10 cellular contexts compared by ENCODE assay signal in the genomic region with DNA sequence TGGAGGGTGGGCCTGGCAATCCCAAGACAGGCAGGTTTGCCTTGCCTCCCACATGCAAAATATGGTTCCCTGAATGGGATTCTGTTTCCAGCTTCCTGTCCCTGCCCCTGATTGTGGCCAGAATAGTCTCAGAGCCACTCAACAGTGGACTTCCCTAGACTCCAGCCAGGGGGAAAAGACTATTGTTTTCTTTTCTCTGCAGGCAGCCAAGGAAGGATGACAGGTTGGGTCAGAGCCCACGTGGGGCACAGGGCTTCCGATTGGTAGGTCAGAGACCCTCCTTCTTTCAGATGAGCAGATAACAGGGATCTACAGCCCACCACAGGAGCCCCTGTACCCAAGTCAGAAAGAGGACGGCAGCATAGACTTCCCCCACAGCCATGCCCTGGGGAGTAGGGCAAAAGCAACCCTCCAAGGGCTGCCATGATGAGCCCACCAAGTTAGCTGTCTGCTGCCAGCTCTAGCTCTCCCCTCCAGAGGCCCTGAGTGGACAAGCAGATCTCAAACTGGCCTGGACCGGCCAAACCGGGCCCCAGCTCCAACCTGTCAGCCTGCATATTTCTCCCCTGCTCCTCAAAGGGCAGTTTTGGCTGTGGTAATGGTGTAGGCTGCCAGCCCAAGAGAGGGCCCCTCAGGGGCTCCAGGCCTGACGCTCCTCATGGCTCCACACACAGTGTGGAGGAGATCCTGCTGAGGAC. TPM values are rescaled to one million over a fixed set of nuclear protein-coding genes. Genes with fewer than 3 reads are reported as not detected.
DNase-seq lines count a peak whose midpoint lies in the region; ATAC-seq and TF ChIP-seq lines count a peak whose summit lies in the region.
"Had no signal": no experiment of that assay in that cellular context is flagged by ENCODE, and none has a peak within 500 bp of the region (broad histone marks: within the 10 kb centered on the region; RNA-seq: fewer than 3 reads in every experiment).

No MANE protein-coding gene starts in this region.

- H3K4me1 Mint-ChIP-seq in T-helper 2 cell treated with Interferon-gamma antibody and Interleukin-4, amounts not matched to agents 5 μg/mL and 100 μg/mL, for 36 hours (ENCODE audit: low read depth): peaks cover 58% of the 10 kb centered on the region
- peaks cover 71% of the 10 kb centered on the region for H3K4me1 Mint-ChIP-seq in activated CD8-positive, alpha-beta T cell treated with anti-CD3 and anti-CD28 coated beads for 36 hours (ENCODE audit: low read depth)
- H3K4me1 Mint-ChIP-seq in stimulated activated naive B cell treated with anti-CD40 and anti-IgM and Interleukin-4, amounts not matched to agents 10 μg/mL and 1 μg/mL and 100 μg/mL, for 72 hours: peaks cover 40 to 71% of the 10 kb centered on the region in 2 donors

- no peak for DNase-seq in T-helper 2 cell treated with Interferon-gamma antibody and Interleukin-4, amounts not matched to agents 5 μg/mL and 100 μg/mL, for 36 hours (ENCODE audit: low spot score)
- DNase-seq in T-helper 2 cell (no peak), iPS-NIHi11 (ENCODE audit: low spot score) (peak; percentile 53), NCI-H1694 treated with DMSO at 0.1 percent for 48 hours (lab: John Stamatoyannopoulos, UW) (no peak), erythroblast (lab: John Stamatoyannopoulos, UW) (no peak)
- no peak for DNase-seq in activated CD8-positive, alpha-beta T cell treated with anti-CD3 and anti-CD28 coated beads for 36 hours
- no peak for DNase-seq in stimulated activated naive B cell treated with anti-CD40 and anti-IgM and Interleukin-4, amounts not matched to agents 10 μg/mL and 1 μg/mL and 100 μg/mL, for 72 hours
- DNase-seq: activated CD4-positive, alpha-beta T cell treated with anti-CD3 and anti-CD28 coated beads for 1 hour; body of pancreas had no signal

- peak overlapping the region; percentile 82 for H3K27ac Mint-ChIP-seq in T-helper 2 cell treated with Interferon-gamma antibody and Interleukin-4, amounts not matched to agents 5 μg/mL and 100 μg/mL, for 36 hours
- H3K27ac Mint-ChIP-seq in activated CD8-positive, alpha-beta T cell treated with anti-CD3 and anti-CD28 coated beads for 36 hours: peak overlapping the region; percentile 77
- H3K27ac Mint-ChIP-seq in stimulated activated naive B cell treated with anti-CD40 and anti-IgM and Interleukin-4, amounts not matched to agents 10 μg/mL and 1 μg/mL and 100 μg/mL, for 72 hours: peak overlapping the region; percentile 42

- no peak for TF ChIP-seq CTCF in activated CD8-positive, alpha-beta T cell treated with anti-CD3 and anti-CD28 coated beads for 36 hours (IDR thresholded peaks at IDR 0.05)

- no peak for ATAC-seq in activated CD8-positive, alpha-beta T cell treated with anti-CD3 and anti-CD28 coated beads for 36 hours
- no peak for ATAC-seq in stimulated activated naive B cell treated with anti-CD40 and anti-IgM and Interleukin-4, amounts not matched to agents 10 μg/mL and 1 μg/mL and 100 μg/mL, for 72 hours (replicated peaks)
- no peak for ATAC-seq in GM21619 (IDR thresholded peaks at IDR 0.05; ENCODE audit: unreplicated experiment)
- ATAC-seq: body of pancreas had no signal

- no peak for TF ChIP-seq POLR2A in erythroblast (IDR thresholded peaks at IDR 0.05; ENCODE audit: low read length)

- no peaks in the 10 kb centered on the region for H3K9me3 Mint-ChIP-seq in T-helper 2 cell treated with Interferon-gamma antibody and Interleukin-4, amounts not matched to agents 5 μg/mL and 100 μg/mL, for 36 hours
- no peaks in the 10 kb centered on the region for H3K9me3 Mint-ChIP-seq in activated CD8-positive, alpha-beta T cell treated with anti-CD3 and anti-CD28 coated beads for 36 hours
- H3K9me3 Mint-ChIP-seq in stimulated activated naive B cell treated with anti-CD40 and anti-IgM and Interleukin-4, amounts not matched to agents 10 μg/mL and 1 μg/mL and 100 μg/mL, for 72 hours: no peaks in the 10 kb centered on the region

- POLR2A ChIA-PET in activated CD8-positive, alpha-beta T cell treated with anti-CD3 and anti-CD28 coated beads for 36 hours (lab: Charles Lee): interaction anchor here (0.6 to 33.3 kb wide), 6 partner anchors 14 to 125 kb away, joined by 3 to 949 read pairs (median 4); a partner anchor contains a TSS

- no peaks in the 10 kb centered on the region for H3K27me3 Mint-ChIP-seq in T-helper 2 cell treated with Interferon-gamma antibody and Interleukin-4, amounts not matched to agents 5 μg/mL and 100 μg/mL, for 36 hours (ENCODE audit: low read depth)
- H3K27me3 Mint-ChIP-seq in activated CD8-positive, alpha-beta T cell treated with anti-CD3 and anti-CD28 coated beads for 36 hours: no peaks in the 10 kb centered on the region
- no peaks in the 10 kb centered on the region for H3K27me3 Mint-ChIP-seq in stimulated activated naive B cell treated with anti-CD40 and anti-IgM and Interleukin-4, amounts not matched to agents 10 μg/mL and 1 μg/mL and 100 μg/mL, for 72 hours

- peak overlapping the region; percentile 77 for H3K4me3 Mint-ChIP-seq in T-helper 2 cell treated with Interferon-gamma antibody and Interleukin-4, amounts not matched to agents 5 μg/mL and 100 μg/mL, for 36 hours
- peak overlapping the region; percentile 70 for H3K4me3 Mint-ChIP-seq in activated CD8-positive, alpha-beta T cell treated with anti-CD3 and anti-CD28 coated beads for 36 hours
- H3K4me3 Mint-ChIP-seq in stimulated activated naive B cell treated with anti-CD40 and anti-IgM and Interleukin-4, amounts not matched to agents 10 μg/mL and 1 μg/mL and 100 μg/mL, for 72 hours: no peak overlapping the region

- H3K36me3 Mint-ChIP-seq in T-helper 2 cell treated with Interferon-gamma antibody and Interleukin-4, amounts not matched to agents 5 μg/mL and 100 μg/mL, for 36 hours (ENCODE audit: low read depth): peaks cover 24% of the 10 kb centered on the region
- H3K36me3 Mint-ChIP-seq in activated CD8-positive, alpha-beta T cell treated with anti-CD3 and anti-CD28 coated beads for 36 hours (ENCODE audit: low read depth): peaks cover 18% of the 10 kb centered on the region
- peaks cover 49 to 59% of the 10 kb centered on the region in 2 donors for H3K36me3 Mint-ChIP-seq in stimulated activated naive B cell treated with anti-CD40 and anti-IgM and Interleukin-4, amounts not matched to agents 10 μg/mL and 1 μg/mL and 100 μg/mL, for 72 hours

- intact Hi-C loops in activated CD8-positive, alpha-beta T cell treated with anti-CD3 and anti-CD28 coated beads for 36 hours (cut with micrococcal nuclease): no loop called here

- CTCF ChIA-PET in activated CD8-positive, alpha-beta T cell treated with anti-CD3 and anti-CD28 coated beads for 36 hours (lab: Charles Lee): interaction anchor here (0.7 to 11.9 kb wide), 19 partner anchors 8 to 229 kb away, joined by 3 to 223 read pairs (median 6); a partner anchor contains a TSS

RNA-seq across cellular contexts. Expression of a gene that starts 6.3 kb away (rescaled TPM):
- 1 to 10 TPM; 2.0 TPM for total RNA-seq in activated CD8-positive, alpha-beta T cell treated with anti-CD3 and anti-CD28 coated beads for 36 hours

RNA-seq across cellular contexts. Expression of a gene that starts 19.9 kb away (rescaled TPM):
- total RNA-seq in activated CD8-positive, alpha-beta T cell treated with anti-CD3 and anti-CD28 coated beads for 36 hours: 100 to 1,000 TPM; 137 TPM

RNA-seq across cellular contexts. Expression of a gene that starts 21.1 kb away (rescaled TPM):
- total RNA-seq in activated CD8-positive, alpha-beta T cell treated with anti-CD3 and anti-CD28 coated beads for 36 hours: 10 to 100 TPM; 54.3 to 54.6 TPM

RNA-seq across cellular contexts. Expression of a gene that starts 26.5 kb away (rescaled TPM):
- total RNA-seq in activated CD8-positive, alpha-beta T cell treated with anti-CD3 and anti-CD28 coated beads for 36 hours: 100 to 1,000 TPM in 1 of 2 experiments, 10 to 100 TPM in 1; 94.3 to 100 TPM

RNA-seq across cellular contexts. Expression of a gene that starts 59.3 kb away (rescaled TPM):
- total RNA-seq in activated CD8-positive, alpha-beta T cell treated with anti-CD3 and anti-CD28 coated beads for 36 hours: 100 to 1,000 TPM; 103 to 105 TPM

Comparison
In these comparisons a context has a peak if more than half of its experiments do, and no peak if none do; other contexts are left out.
1. H3K4me3 Mint-ChIP-seq: peak in T-helper 2 cell treated with Interferon-gamma antibody and Interleukin-4, amounts not matched to agents 5 μg/mL and 100 μg/mL, for 36 hours (single experiment) and activated CD8-positive, alpha-beta T cell treated with anti-CD3 and anti-CD28 coated beads for 36 hours (single experiment); none in stimulated activated naive B cell treated with anti-CD40 and anti-IgM and Interleukin-4, amounts not matched to agents 10 μg/mL and 1 μg/mL and 100 μg/mL, for 72 hours (0 of 2).
2. Peak in every context shown above with its lines, with median percentiles within 50 percentile points of each other: H3K27ac Mint-ChIP-seq.